Comparison of ENCODE assay signal across 1 cellular context in genomic region chr14:67695394-67695949, GRCh38.
TF ChIP-seq lines count a peak whose summit lies in the region.

RDH11 (minus strand) TSS chr14:67695764; CDS start chr14:67695703, 61 bp downstream.

TF ChIP-seq in GM12878, 131 proteins besides CTCF, POLR2A, EP300 and RAD21 (continued from another document and continues in another):
- no peak for TF ChIP-seq CEBPZ (IDR thresholded peaks at IDR 0.05; ENCODE audit: low read depth, low read length)
- TF ChIP-seq RELB (IDR thresholded peaks at IDR 0.05; ENCODE audit: low read depth): no peak
- no peak for TF ChIP-seq ZNF217 (IDR thresholded peaks at IDR 0.05)
- no peak for TF ChIP-seq ZBED1 (IDR thresholded peaks at IDR 0.05; ENCODE audit: borderline replicate concordance)
- TF ChIP-seq YBX1 (IDR thresholded peaks at IDR 0.05): no peak
- no peak for TF ChIP-seq SPI1 (IDR thresholded peaks at IDR 0.05; ENCODE audit: borderline replicate concordance, insufficient read depth, low read depth, low read length)
- TF ChIP-seq USF2 (IDR thresholded peaks at IDR 0.05; ENCODE audit: borderline replicate concordance, low read depth, low read length): no peak
- TF ChIP-seq CREB1 (IDR thresholded peaks at IDR 0.05; ENCODE audit: low read depth): peak; percentile 82
- no peak for TF ChIP-seq GABPA (IDR thresholded peaks at IDR 0.05; ENCODE audit: low read depth)
- TF ChIP-seq PRDM15 (CRISPR knock-in tag; IDR thresholded peaks at IDR 0.05): no peak
- TF ChIP-seq TCF3 (IDR thresholded peaks at IDR 0.05; ENCODE audit: borderline replicate concordance, insufficient read depth, low read depth, low read length): no peak
- no peak for TF ChIP-seq ZNF24 (IDR thresholded peaks at IDR 0.05)
- TF ChIP-seq CEBPB (IDR thresholded peaks at IDR 0.05; ENCODE audit: borderline replicate concordance in 1 of 2, low read depth in 2 of 2, low read length in 2 of 2): peak in 1 of 2 experiments; percentile 80; a peak in 2 of 4 replicates
- TF ChIP-seq E4F1 (IDR thresholded peaks at IDR 0.05; ENCODE audit: borderline replicate concordance, partially characterized antibody): peak; percentile 45
- TF ChIP-seq EED (IDR thresholded peaks at IDR 0.05; ENCODE audit: low read depth): no peak
- no peak for TF ChIP-seq ZNF384 (IDR thresholded peaks at IDR 0.05; ENCODE audit: borderline replicate concordance, low read depth, low read length)
- TF ChIP-seq SUPT20H (IDR thresholded peaks at IDR 0.05; ENCODE audit: borderline replicate concordance, control insufficient read depth, low read depth, low read length): no peak
- TF ChIP-seq PAX8 (IDR thresholded peaks at IDR 0.05): no peak
- no peak for TF ChIP-seq HDAC2 (IDR thresholded peaks at IDR 0.05)
- TF ChIP-seq MXI1 (IDR thresholded peaks at IDR 0.05; ENCODE audit: low read depth, low read length): peak; percentile 58; the same call in 1 of the 2 replicates
- TF ChIP-seq MAX (IDR thresholded peaks at IDR 0.05; ENCODE audit: low read depth, low read length): no peak
- peak; percentile 39; the same call in 1 of the 2 replicates for TF ChIP-seq PKNOX1 (IDR thresholded peaks at IDR 0.05)
- TF ChIP-seq WRNIP1 (IDR thresholded peaks at IDR 0.05; ENCODE audit: borderline replicate concordance, low read depth, low read length): no peak
- TF ChIP-seq RELA (IDR thresholded peaks at IDR 0.05; ENCODE audit: borderline replicate concordance, partially characterized antibody): no peak
- peak; percentile 63 for TF ChIP-seq IKZF1 (conservative IDR thresholded peaks at IDR 0.05)
- TF ChIP-seq E2F8 (IDR thresholded peaks at IDR 0.05; ENCODE audit: low read depth, partially characterized antibody): no peak
- no peak for TF ChIP-seq ATF2 (IDR thresholded peaks at IDR 0.05; ENCODE audit: low read length)
- peak; percentile 58; the same call in 1 of the 2 replicates for TF ChIP-seq SIN3A (IDR thresholded peaks at IDR 0.05; ENCODE audit: low read depth, low read length)
- TF ChIP-seq ZNF274 (IDR thresholded peaks at IDR 0.05; ENCODE audit: insufficient read depth, insufficient read length): no peak
- TF ChIP-seq RAD51 (IDR thresholded peaks at IDR 0.05): no peak
- no peak for TF ChIP-seq HSF1 (IDR thresholded peaks at IDR 0.05; ENCODE audit: low read depth, low read length)
- no peak for TF ChIP-seq NFXL1 (IDR thresholded peaks at IDR 0.05; ENCODE audit: borderline replicate concordance)
- TF ChIP-seq RB1 (IDR thresholded peaks at IDR 0.05; ENCODE audit: borderline replicate concordance): 0 out of 2 replicates have a peak, but pooled peaks have one; percentile 22
- TF ChIP-seq JUNB (IDR thresholded peaks at IDR 0.05): no peak
- TF ChIP-seq ZSCAN29 (IDR thresholded peaks at IDR 0.05): no peak
- no peak for TF ChIP-seq KDM1A (IDR thresholded peaks at IDR 0.05; ENCODE audit: borderline replicate concordance)
